In the genomic region with DNA sequence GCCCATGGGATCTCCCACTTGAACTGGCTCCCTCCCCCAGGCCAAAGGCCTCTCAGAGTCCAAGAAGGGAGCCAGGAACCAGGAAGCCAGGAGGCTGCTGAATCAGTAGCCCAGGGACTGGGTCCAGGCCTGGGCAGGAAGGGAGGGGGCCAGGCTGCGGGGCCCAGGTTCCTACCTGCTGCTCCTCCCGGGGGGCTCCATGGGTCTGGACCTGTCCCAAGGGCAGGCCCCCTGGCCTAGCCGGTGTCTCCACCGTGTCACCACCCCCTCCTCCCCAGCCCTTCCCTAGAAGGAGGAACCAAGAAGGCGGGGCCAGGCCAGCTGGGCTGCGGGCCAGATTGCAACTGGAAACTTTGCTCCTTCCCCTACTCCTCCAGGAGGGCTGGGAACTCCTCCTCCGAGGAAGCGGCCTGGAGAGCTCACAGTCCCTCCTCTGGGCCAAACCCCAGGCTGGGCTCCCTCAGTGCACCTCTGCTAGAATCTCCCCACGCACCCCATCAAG, we compare ENCODE assay signal across 8 cellular contexts. TPM values are rescaled to one million over a fixed set of nuclear protein-coding genes. Genes with fewer than 3 reads are reported as not detected.
DNase-seq lines count a peak whose midpoint lies in the region; ATAC-seq and TF ChIP-seq lines count a peak whose summit lies in the region.

A gene (minus strand): TSS at position 264 of the 502 bp plus-strand sequence.

- H3K9me2 ChIP-seq in hepatocyte (replicated peaks; ENCODE audit: insufficient read depth) (no peaks in the 10 kb centered on the region), MM.1S (replicated peaks; ENCODE audit: insufficient read depth, low read length) (no peaks in the 10 kb centered on the region)

- DNase-seq in NB4 (ENCODE audit: low read depth) (peak; percentile 31), body of pancreas (peak; percentile 80 to 88 (median 82)), hepatocyte (ENCODE audit: low spot score) (peak; percentile 80), skeletal muscle cell (ENCODE audit: low read depth) (no peak), OCI-M2 (lab: John Stamatoyannopoulos, UW; ENCODE audit: unreplicated experiment) (no peak), MM.1S (no peak)

- H3K36me3 ChIP-seq in BLaER1 treated with 17β-estradiol and CSF1 and Interleukin-3, amounts not matched to agents 10 nM and 100 nM = no peaks in the 10 kb centered on the region
- H3K36me3 ChIP-seq in body of pancreas (replicated peaks in 1 of 2; ENCODE audit: insufficient read depth in 1 of 2, low read depth in 2 of 2) (no peaks in the 10 kb centered on the region), hepatocyte (replicated peaks; ENCODE audit: insufficient read depth, low read depth) (no peaks in the 10 kb centered on the region), MM.1S (replicated peaks; ENCODE audit: insufficient read depth, low read length) (no peaks in the 10 kb centered on the region)

- peak; percentile 88 for ATAC-seq in body of pancreas
- no peak for ATAC-seq in GM19467 (IDR thresholded peaks at IDR 0.05; ENCODE audit: unreplicated experiment)

- no peaks in the 10 kb centered on the region for H3K9me3 ChIP-seq in BLaER1 treated with 17β-estradiol and CSF1 and Interleukin-3, amounts not matched to agents 10 nM and 100 nM (replicated peaks in 1 of 11)
- no peaks in the 10 kb centered on the region for H3K9me3 ChIP-seq in body of pancreas
- H3K9me3 ChIP-seq in hepatocyte (ENCODE audit: low read depth) = no peaks in the 10 kb centered on the region
- H3K9me3 ChIP-seq in MM.1S (replicated peaks; ENCODE audit: insufficient read depth, low read length) = no peaks in the 10 kb centered on the region

- H4K20me1 ChIP-seq in BLaER1 treated with 17β-estradiol and CSF1 and Interleukin-3, amounts not matched to agents 10 nM and 100 nM = peaks cover 0 to 33% (median 0%) of the 10 kb centered on the region in 11 experiments; a peak in 6 of 22 replicates
- H4K20me1 ChIP-seq in hepatocyte (ENCODE audit: insufficient read depth, poor library complexity, severe bottlenecking) (no peaks in the 10 kb centered on the region), MM.1S (ENCODE audit: insufficient read depth, low read length) (no peaks in the 10 kb centered on the region)

- H3K79me2 ChIP-seq in hepatocyte (no peaks in the 10 kb centered on the region), MM.1S (ENCODE audit: low read length) (no peaks in the 10 kb centered on the region)

- H3F3A ChIP-seq in MM.1S (ENCODE audit: insufficient read depth, low read length) = no peaks in the 10 kb centered on the region

- TF ChIP-seq POLR2A in NB4 (IDR thresholded peaks at IDR 0.05; ENCODE audit: extremely low read depth, insufficient read length) (no peak), body of pancreas (IDR thresholded peaks at IDR 0.05) (peak in 2 of 3 donors; percentile 30 to 38)

- H3K27ac ChIP-seq in BLaER1 treated with 17β-estradiol and CSF1 and Interleukin-3, amounts not matched to agents 10 nM and 100 nM = peak within 1 kb of the TSS; percentile 40 to 77 (median 73); a peak in 21 of 22 replicates
- peak within 1 kb of the TSS; percentile 21 to 78 (median 54) for H3K27ac ChIP-seq in body of pancreas
- H3K27ac ChIP-seq in hepatocyte = peak within 1 kb of the TSS; percentile 70
- no peak within 1 kb of the TSS for H3K27ac ChIP-seq in MM.1S (ENCODE audit: low read length)

- H3K9ac ChIP-seq in BLaER1 treated with 17β-estradiol and CSF1 and Interleukin-3, amounts not matched to agents 10 nM and 100 nM = peak within 1 kb of the TSS; percentile 57 to 78 (median 70)
- H3K9ac ChIP-seq in MM.1S (ENCODE audit: low read length) = no peak within 1 kb of the TSS

- peaks cover 39 to 58% (median 50%) of the 10 kb centered on the region in 10 experiments for H3K4me1 ChIP-seq in BLaER1 treated with 17β-estradiol and CSF1 and Interleukin-3, amounts not matched to agents 10 nM and 100 nM
- H3K4me1 ChIP-seq in body of pancreas (peaks cover 28% of the 10 kb centered on the region), hepatocyte (ENCODE audit: insufficient read depth) (peaks cover 9% of the 10 kb centered on the region), MM.1S (ENCODE audit: low read length) (no peaks in the 10 kb centered on the region)

- H3K4me2 ChIP-seq in BLaER1 treated with 17β-estradiol and CSF1 and Interleukin-3, amounts not matched to agents 10 nM and 100 nM = peak within 1 kb of the TSS; percentile 66 to 90 (median 84)
- peak within 1 kb of the TSS; percentile 73 for H3K4me2 ChIP-seq in hepatocyte
- H3K4me2 ChIP-seq in MM.1S (ENCODE audit: low read depth, low read length) = no peak within 1 kb of the TSS

- no peak within 1 kb of the TSS for H2AFZ ChIP-seq in hepatocyte
- H2AFZ ChIP-seq in MM.1S (ENCODE audit: low read length) = no peak within 1 kb of the TSS

- WGBS in body of pancreas, 2 donors = 1% methylated on average over 9 of the region's 9 CpGs; no CpG with 5 or more reads in 1 of the 2 donors
- 35% methylated on average over 9 of the region's 9 CpGs for WGBS in hepatocyte (ENCODE audit: low lambda C conversion rate, missing lambda C conversion rate)

- intact Hi-C loops in body of pancreas (cut with DNase I) = no loop called here

- H3K27me3 ChIP-seq in BLaER1 treated with 17β-estradiol and CSF1 and Interleukin-3, amounts not matched to agents 10 nM and 100 nM = peaks cover 43 to 72% (median 56%) of the 10 kb centered on the region in 11 experiments
- no peaks in the 10 kb centered on the region for H3K27me3 ChIP-seq in body of pancreas
- no peaks in the 10 kb centered on the region for H3K27me3 ChIP-seq in hepatocyte
- H3K27me3 ChIP-seq in MM.1S (replicated peaks; ENCODE audit: insufficient read depth, low read length) = no peaks in the 10 kb centered on the region

- TF ChIP-seq CTCF in NB4 (IDR thresholded peaks at IDR 0.05; ENCODE audit: low read depth, low read length) (no peak), body of pancreas (IDR thresholded peaks at IDR 0.05) (no peak), hepatocyte (IDR thresholded peaks at IDR 0.05; ENCODE audit: poor library complexity) (no peak), MM.1S (IDR thresholded peaks at IDR 0.05; ENCODE audit: low read length) (no peak)

- peak within 1 kb of the TSS; percentile 44 to 69 (median 58) for H3K4me3 ChIP-seq in BLaER1 treated with 17β-estradiol and CSF1 and Interleukin-3, amounts not matched to agents 10 nM and 100 nM
- H3K4me3 ChIP-seq in NB4 (ENCODE audit: low read depth, low read length) (no peak within 1 kb of the TSS), body of pancreas (no peak within 1 kb of the TSS), hepatocyte (no peak within 1 kb of the TSS), skeletal muscle cell (ENCODE audit: low read depth, low read length) (peak within 1 kb of the TSS; percentile 42), MM.1S (ENCODE audit: low read length) (no peak within 1 kb of the TSS)

RNA-seq across cellular contexts. Expression of the gene that starts here (rescaled TPM):
- total RNA-seq in body of pancreas (10 to 100 TPM; 12.7 to 30.3 TPM), hepatocyte (7.0 and 8.4 TPM in 2 replicates)
- 3.7 and 4.4 TPM in 2 replicates for polyA plus RNA-seq in hepatocyte

Comparison
In these comparisons a context has a peak if more than half of its experiments do, and no peak if none do; other contexts are left out.
1. H3K4me3 ChIP-seq: peak in BLaER1 treated with 17β-estradiol and CSF1 and Interleukin-3, amounts not matched to agents 10 nM and 100 nM (10 of 10) and skeletal muscle cell (single experiment); none in NB4 (single experiment), body of pancreas (0 of 2), hepatocyte (single experiment) and MM.1S (single experiment).
2. DNase-seq: peak in NB4 (single experiment), body of pancreas (4 of 4) and hepatocyte (single experiment); none in skeletal muscle cell (single experiment), OCI-M2 (single experiment) and MM.1S (single experiment).